20 cellular contexts compared by ENCODE assay signal in genomic region chr4:56627375-56627774, GRCh38. TPM values are rescaled to one million over a fixed set of nuclear protein-coding genes. Genes with fewer than 3 reads are reported as not detected.
"Had no signal": no experiment of that assay in that cellular context is flagged by ENCODE, and none has a peak within 500 bp of the region (broad histone marks: within the 10 kb centered on the region; RNA-seq: fewer than 3 reads in every experiment).

No MANE protein-coding gene starts in this region.

- H3K4me3 Mint-ChIP-seq: endodermal cell, memory B cell, mesothelial cell of epicardium, naive B cell had no signal

- H3K27ac Mint-ChIP-seq: endodermal cell, memory B cell, mesothelial cell of epicardium, naive B cell had no signal

- H3K27me3 ChIP-seq: colonic mucosa, hepatocyte, neutrophil, suprapubic skin, tibial artery, upper lobe of right lung had no signal

- H3K4me3 ChIP-seq: colonic mucosa, hepatocyte, left ventricle myocardium inferior, lower lobe of right lung, psoas muscle, suprapubic skin, tibial artery, upper lobe of right lung had no signal

- H3K9me3 ChIP-seq: colonic mucosa, neutrophil, psoas muscle, tibial artery, upper lobe of right lung had no signal

- H3K4me1 Mint-ChIP-seq: endodermal cell, memory B cell, naive B cell had no signal

- ATAC-seq: left cardiac atrium, lower lobe of right lung, psoas muscle had no signal

- H3K27ac ChIP-seq: colonic mucosa, hepatocyte, left ventricle myocardium inferior, lower lobe of right lung, neutrophil, psoas muscle, suprapubic skin, tibial artery, upper lobe of right lung had no signal

- H3K36me3 ChIP-seq: colonic mucosa, left ventricle myocardium inferior, lower lobe of right lung, neutrophil, suprapubic skin, tibial artery, upper lobe of right lung had no signal

- H3K4me1 ChIP-seq: colonic mucosa, left ventricle myocardium inferior, lower lobe of right lung, psoas muscle, tibial artery, upper lobe of right lung had no signal

- DNase-seq: colonic mucosa; endodermal cell; erythroblast; foreskin melanocyte; head of caudate nucleus; kidney; left cardiac atrium; left ventricle myocardium inferior; lower lobe of right lung; naive B cell; psoas muscle; small intestine; stimulated activated CD4-positive, alpha-beta T cell treated with anti-CD3 and anti-CD28 coated beads, Interleukin-12 subunit alpha, Interleukin-12 subunit beta, amount 100 ng/mL, for 4 hours; tibial artery; upper lobe of right lung had no signal

RNA-seq across cellular contexts. Expression of gene HOPX, which starts 53.7 kb away (rescaled TPM):
- total RNA-seq: endodermal cell had no signal
